1 cellular context compared by ENCODE assay signal in genomic region chr7:83469491-83469890, GRCh38.
TF ChIP-seq lines count a peak whose summit lies in the region.

No MANE protein-coding gene starts in this region.

TF ChIP-seq in SK-N-SH treated with all-trans-retinoic acid at 6 μM for 48 hours, 23 proteins besides CTCF, POLR2A, EP300 and RAD21 (continued from another document):
- TF ChIP-seq ARNTL (CRISPR knock-in tag; IDR thresholded peaks at IDR 0.05; ENCODE audit: borderline replicate concordance, low read depth) (no peak), TSHZ2 (CRISPR knock-in tag; IDR thresholded peaks at IDR 0.05) (no peak), OSR1 (CRISPR knock-in tag; IDR thresholded peaks at IDR 0.05) (no peak), ZNF70 (CRISPR knock-in tag; IDR thresholded peaks at IDR 0.05) (no peak), ZFP3 (CRISPR knock-in tag; IDR thresholded peaks at IDR 0.05) (no peak), ZNF8 (CRISPR knock-in tag; IDR thresholded peaks at IDR 0.05) (no peak), BACH2 (CRISPR knock-in tag; IDR thresholded peaks at IDR 0.05; ENCODE audit: borderline replicate concordance) (no peak), ZNF565 (CRISPR knock-in tag; conservative IDR thresholded peaks at IDR 0.05; ENCODE audit: low read depth) (no peak)
